10 cellular contexts compared by ENCODE assay signal in genomic region chr1:16796179-16796578, GRCh38. TPM values are rescaled to one million over a fixed set of nuclear protein-coding genes. Genes with fewer than 3 reads are reported as not detected.
DNase-seq lines count a peak whose midpoint lies in the region; ATAC-seq, FAIRE-seq and TF ChIP-seq lines count a peak whose summit lies in the region.
"Not testable (repeated sequence)": the region's sequence is repeated elsewhere in the genome, so short reads cannot be mapped to it uniquely, and the experiment has no call there.
"Had no signal": no experiment of that assay in that cellular context is flagged by ENCODE, and none has a peak within 500 bp of the region (broad histone marks: within the 10 kb centered on the region; RNA-seq: fewer than 3 reads in every experiment).

No MANE protein-coding gene starts in this region.

- FAIRE-seq in astrocyte (lab: Jason Lieb, UNC), result not testable (repeated sequence)

- BruUV-seq in mammary epithelial cell (replicated peaks; lab: Mats Ljungman, UMichigan), result not testable (repeated sequence)

- not testable (repeated sequence) for DNase-seq in astrocyte (ENCODE audit: low read depth); mammary epithelial cell; Right ventricle myocardium inferior (ENCODE audit: missing footprints); right cardiac atrium; neural crest cell (ENCODE audit: low read depth, low spot score); sciatic nerve (ENCODE audit: low spot score)
- DNase-seq in type B pancreatic cell (ENCODE audit: extremely low spot score, unreplicated experiment), result peak; percentile 62

- not testable (repeated sequence) for H3K4me2 ChIP-seq in astrocyte (ENCODE audit: low read length)
- peak overlapping the region; percentile 10 for H3K4me2 ChIP-seq in mammary epithelial cell (ENCODE audit: insufficient read depth, low read depth, low read length)

- intact Hi-C loops in mammary epithelial cell (cut with micrococcal nuclease); Right ventricle myocardium inferior (cut with DNase I); right cardiac atrium (cut with DNase I); sciatic nerve (cut with DNase I): not testable (repeated sequence)

- H3K27ac ChIP-seq in astrocyte (ENCODE audit: low read depth, low read length) (peak overlapping the region; percentile 41), mammary epithelial cell (ENCODE audit: insufficient read depth, low read depth, low read length) (peak overlapping the region; percentile 44)
- H3K27ac ChIP-seq in right cardiac atrium (ENCODE audit: low read length), result not testable (repeated sequence)

- CTCF ChIA-PET in mammary epithelial cell (lab: Charles Lee; ENCODE audit: low non-redundant PET), result not testable (repeated sequence)

- not testable (repeated sequence) for TF ChIP-seq CTCF in astrocyte (IDR thresholded peaks at IDR 0.05; ENCODE audit: insufficient read depth, low read depth, low read length); mammary epithelial cell (conservative IDR thresholded peaks at IDR 0.05 in 1 of 2, IDR thresholded peaks at IDR 0.05 in 1 of 2; ENCODE audit: extremely low read depth in 1 of 2, insufficient read depth in 1 of 2, low read depth in 1 of 2, low read length in 2 of 2); neural crest cell (conservative IDR thresholded peaks at IDR 0.05); type B pancreatic cell (conservative IDR thresholded peaks at IDR 0.05)

- not testable (repeated sequence) for H3K9me3 ChIP-seq in astrocyte (ENCODE audit: insufficient read depth, low read depth, low read length); mammary epithelial cell (replicated peaks; ENCODE audit: insufficient read depth, low read length); right cardiac atrium (ENCODE audit: control insufficient read depth, low read length)

- H2AFZ ChIP-seq in astrocyte (ENCODE audit: low read depth, low read length), result not testable (repeated sequence)
- H2AFZ ChIP-seq in mammary epithelial cell (ENCODE audit: low read depth, low read length), result peak overlapping the region; percentile 62

- H3K4me3 Mint-ChIP-seq in astrocyte (ENCODE audit: unreplicated experiment); neural crest cell; type B pancreatic cell: not testable (repeated sequence)

- in situ Hi-C loops in mammary epithelial cell (cut with MboI; ENCODE audit: low sequenced_read_pairs in 2 of 2), result not testable (repeated sequence)

- 11% methylated on average over 8 of the region's 8 CpGs for WGBS in mammary epithelial cell (ENCODE audit: low coverage, missing lambda C conversion rate)
- 53% methylated on average over 8 of the region's 8 CpGs for WGBS in right cardiac atrium

- peak; percentile 49 for ATAC-seq in Right ventricle myocardium inferior
- peak; percentile 47 to 56 for ATAC-seq in right cardiac atrium
- peak; percentile 15 for ATAC-seq in sciatic nerve

- H3K27me3 ChIP-seq in astrocyte (ENCODE audit: insufficient read depth, low read length); mammary epithelial cell (ENCODE audit: insufficient read depth, low read length); right cardiac atrium (ENCODE audit: control insufficient read depth, insufficient read depth): not testable (repeated sequence)

- not testable (repeated sequence) for H3K27ac Mint-ChIP-seq in astrocyte (ENCODE audit: unreplicated experiment); type B pancreatic cell
- peak overlapping the region; percentile 36 for H3K27ac Mint-ChIP-seq in neural crest cell (ENCODE audit: unreplicated experiment)

- not testable (repeated sequence) for H3K79me2 ChIP-seq in astrocyte (ENCODE audit: insufficient read depth, low read length); mammary epithelial cell (ENCODE audit: insufficient read depth, low read length)

- not testable (repeated sequence) for H3K4me1 ChIP-seq in astrocyte (ENCODE audit: insufficient read depth, low read length); mammary epithelial cell (ENCODE audit: insufficient read depth, low read length); right cardiac atrium (ENCODE audit: control insufficient read depth, insufficient read depth, low read length)

- not testable (repeated sequence) for H3K27me3 Mint-ChIP-seq in astrocyte (ENCODE audit: low read depth, unreplicated experiment); neural crest cell (ENCODE audit: low read depth); type B pancreatic cell

- dilution Hi-C loops in mammary epithelial cell (cut with HindIII; ENCODE audit: low sequenced_read_pairs), result not testable (repeated sequence)

- not testable (repeated sequence) for H3K36me3 ChIP-seq in astrocyte (ENCODE audit: insufficient read depth, low read length); mammary epithelial cell (ENCODE audit: insufficient read depth, low read length)

- H3K4me3 ChIP-seq in astrocyte (ENCODE audit: insufficient read depth, low read depth, low read length); mammary epithelial cell (replicated peaks in 1 of 3; ENCODE audit: insufficient read depth in 1 of 3, low read depth in 2 of 3, low read length in 3 of 3); right cardiac atrium (ENCODE audit: low read length): not testable (repeated sequence)

- H3K9me3 Mint-ChIP-seq in astrocyte (ENCODE audit: unreplicated experiment); neural crest cell; type B pancreatic cell: not testable (repeated sequence)

- H3K9ac ChIP-seq in astrocyte (ENCODE audit: low read length), result peak overlapping the region; percentile 43
- not testable (repeated sequence) for H3K9ac ChIP-seq in mammary epithelial cell (ENCODE audit: insufficient read depth, low read length)

- not testable (repeated sequence) for H3K36me3 Mint-ChIP-seq in astrocyte (ENCODE audit: low read depth, unreplicated experiment); neural crest cell (ENCODE audit: low read depth); type B pancreatic cell

- not testable (repeated sequence) for H4K20me1 ChIP-seq in astrocyte (ENCODE audit: insufficient read depth, low read length); mammary epithelial cell (ENCODE audit: insufficient read depth, low read length)

- not testable (repeated sequence) for H3K4me1 Mint-ChIP-seq in astrocyte (ENCODE audit: low read depth, unreplicated experiment); neural crest cell; type B pancreatic cell (ENCODE audit: unreplicated experiment)

RNA-seq across cellular contexts. Expression of gene RNU1-4, which starts 55.9 kb away (rescaled TPM):
- 1,356 and 1,553 TPM in 2 replicates for total RNA-seq in astrocyte
- 1,000 to 10,000 TPM in 1 of 2 donors, under 1 TPM in 1; under 0.01 to 1,042 TPM for total RNA-seq in mammary epithelial cell
- not detected for polyA plus RNA-seq in mammary epithelial cell
- polyA minus RNA-seq in mammary epithelial cell, result under 0.01 TPM
- 4,572 TPM for total RNA-seq in Right ventricle myocardium inferior
- total RNA-seq in right cardiac atrium, result 1,000 to 10,000 TPM; 3,675 to 8,578 (median 7,073) TPM
- not detected for polyA plus RNA-seq in right cardiac atrium
- total RNA-seq in neural crest cell, result 2,478 and 3,042 TPM in 2 replicates
- total RNA-seq in sciatic nerve, result 13,769 TPM
- total RNA-seq in type B pancreatic cell (ENCODE audit: low replicate concordance), result 2,993 and 3,564 TPM in 2 replicates
- total RNA-seq: G401 had no signal
- polyA plus RNA-seq: AG04450; CD4-positive, alpha-beta memory T cell had no signal
